Comparison of ENCODE assay signal across 8 cellular contexts in the genomic region with DNA sequence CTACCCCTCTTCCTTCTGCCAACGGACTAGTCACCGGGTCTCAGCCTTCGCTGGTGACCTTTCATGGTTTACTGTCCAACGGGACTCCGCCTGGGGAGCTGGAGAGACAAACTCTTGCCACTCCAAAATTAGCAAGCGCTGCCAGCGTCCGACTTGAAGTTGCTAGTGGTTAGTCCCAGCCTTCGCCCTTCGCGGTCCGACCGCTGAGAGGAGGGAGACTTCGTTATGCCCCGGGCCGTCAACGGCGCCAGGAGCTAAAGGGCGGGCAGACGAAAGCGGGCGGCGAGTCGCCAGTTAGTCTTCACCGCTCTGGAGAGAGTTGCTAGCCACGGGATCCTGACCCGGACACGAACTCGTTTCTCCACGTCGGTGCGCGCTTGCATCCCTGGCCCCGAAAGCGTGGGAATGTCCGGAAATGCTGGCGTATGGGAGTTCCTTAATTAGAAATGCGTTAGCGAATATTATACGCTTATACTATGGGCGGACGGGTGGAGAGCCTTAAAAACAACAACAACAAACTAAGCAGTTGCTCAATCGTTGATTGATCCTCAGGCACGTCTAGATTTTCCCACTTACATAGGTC. TPM values are rescaled to one million over a fixed set of nuclear protein-coding genes. Genes with fewer than 3 reads are reported as not detected.
A peak's percentile ranks its signal among the peaks of the same experiment; 100 is the strongest.
DNase-seq lines count a peak whose midpoint lies in the region; ATAC-seq and TF ChIP-seq lines count a peak whose summit lies in the region.

No MANE protein-coding gene starts in this region.

- ATAC-seq in HG02885 (IDR thresholded peaks at IDR 0.05; ENCODE audit: poor library complexity, unreplicated experiment), result peak; percentile 6
- no peak; the same call in 1 of the 2 replicates for ATAC-seq in PC-3
- peak; percentile 11 for ATAC-seq in activated naive CD8-positive, alpha-beta T cell treated with anti-CD3 and anti-CD28 coated beads, Interleukin-2, amount 10 ng/mL, durations not matched to agents 7 days and 5 days (ENCODE audit: low read depth)

- H3K4me1 Mint-ChIP-seq in activated naive CD8-positive, alpha-beta T cell treated with anti-CD3 and anti-CD28 coated beads, Interleukin-2, amount 10 ng/mL, durations not matched to agents 7 days and 5 days, result peaks cover 40% of the 10 kb centered on the region

- no peaks in the 10 kb centered on the region for H3K27me3 Mint-ChIP-seq in activated naive CD8-positive, alpha-beta T cell treated with anti-CD3 and anti-CD28 coated beads, Interleukin-2, amount 10 ng/mL, durations not matched to agents 7 days and 5 days

- CTCF ChIA-PET in PC-3 (lab: Charles Lee), result no interaction called here

- TF ChIP-seq CTCF in PC-3 (conservative IDR thresholded peaks at IDR 0.05; ENCODE audit: low read depth, low read length), result no peak

- peaks cover 52% of the 10 kb centered on the region for H4K20me1 ChIP-seq in PC-3 (ENCODE audit: low read length)

- H3K9ac ChIP-seq in PC-3 (ENCODE audit: low read length), result peak overlapping the region; percentile 97

- peaks cover 35% of the 10 kb centered on the region for H3K36me3 ChIP-seq in PC-3 (ENCODE audit: low read depth, low read length)

- H3K27ac Mint-ChIP-seq in activated naive CD8-positive, alpha-beta T cell treated with anti-CD3 and anti-CD28 coated beads, Interleukin-2, amount 10 ng/mL, durations not matched to agents 7 days and 5 days, result peak overlapping the region; percentile 93

- peak overlapping the region; percentile 92 for H3K4me3 ChIP-seq in PC-3 (ENCODE audit: low read length)

- DNase-seq in NCI-H526 (lab: John Stamatoyannopoulos, UW) (peak; percentile 46 to 48), NCI-H526 treated with DMSO at 0.1 percent for 48 hours (lab: John Stamatoyannopoulos, UW) (no peak), PC-3 (peak; percentile 21), cardiac septum (ENCODE audit: low spot score) (peak; percentile 79), posterior cingulate gyrus (peak in 7 of 10 donors; percentile 2 to 85 (median 16)), NCI-H187 treated with DMSO at 0.1 percent for 48 hours (lab: John Stamatoyannopoulos, UW) (no peak)
- DNase-seq in activated naive CD8-positive, alpha-beta T cell treated with anti-CD3 and anti-CD28 coated beads, Interleukin-2, amount 10 ng/mL, durations not matched to agents 7 days and 5 days, result peak; percentile 64

- H3K9me2 ChIP-seq in PC-3 (replicated peaks; ENCODE audit: low read length), result no peaks in the 10 kb centered on the region

- POLR2A ChIA-PET in PC-3 (lab: Charles Lee; ENCODE audit: unreplicated experiment), result no interaction called here
- POLR2A ChIA-PET in activated naive CD8-positive, alpha-beta T cell treated with anti-CD3 and anti-CD28 coated beads, Interleukin-2, amount 10 ng/mL, durations not matched to agents 7 days and 5 days (lab: Charles Lee), result interaction anchor here (0.9 to 2.2 kb wide), 10 partner anchors 9 to 165 kb away, joined by 3 to 86 read pairs (median 4); partner anchors contain the start of genes KPNA4 and TRIM59

- H3K9me3 Mint-ChIP-seq in activated naive CD8-positive, alpha-beta T cell treated with anti-CD3 and anti-CD28 coated beads, Interleukin-2, amount 10 ng/mL, durations not matched to agents 7 days and 5 days, result no peaks in the 10 kb centered on the region

- no peaks in the 10 kb centered on the region for H3F3A ChIP-seq in PC-3 (ENCODE audit: low read length, unreplicated experiment)

- intact Hi-C loops in PC-3 (cut with micrococcal nuclease), result no loop called here
- intact Hi-C loops in cardiac septum (cut with DNase I), result loop anchor here (10.0 kb wide), 1 partner anchor 565 kb away; the partner anchor contains the start of gene SCHIP1
- intact Hi-C loops in posterior cingulate gyrus (cut with DNase I), result no loop called here

- no peaks in the 10 kb centered on the region for H3K27me3 ChIP-seq in PC-3 (ENCODE audit: low read length)

- H3K79me2 ChIP-seq in PC-3 (ENCODE audit: low read length), result peaks cover 84% of the 10 kb centered on the region

- peak overlapping the region; percentile 95 for H3K4me2 ChIP-seq in PC-3 (ENCODE audit: low read length)

- BruUV-seq in PC-3 (replicated peaks; lab: Mats Ljungman, UMichigan), result no TSS peak

- peaks cover 30% of the 10 kb centered on the region for H3K4me1 ChIP-seq in PC-3 (ENCODE audit: insufficient read depth, low read length)

- H3K27ac ChIP-seq in PC-3 (ENCODE audit: low read length), result peak overlapping the region; percentile 93

- H2AFZ ChIP-seq in PC-3 (ENCODE audit: low read length), result peak overlapping the region; percentile 93; the same call in 1 of the 2 replicates

- H3K4me3 Mint-ChIP-seq in activated naive CD8-positive, alpha-beta T cell treated with anti-CD3 and anti-CD28 coated beads, Interleukin-2, amount 10 ng/mL, durations not matched to agents 7 days and 5 days, result peak overlapping the region; percentile 92

- no peaks in the 10 kb centered on the region for H3K9me3 ChIP-seq in PC-3 (ENCODE audit: low read length)

- H3K36me3 Mint-ChIP-seq in activated naive CD8-positive, alpha-beta T cell treated with anti-CD3 and anti-CD28 coated beads, Interleukin-2, amount 10 ng/mL, durations not matched to agents 7 days and 5 days, result peaks cover 40% of the 10 kb centered on the region

RNA-seq across cellular contexts. Expression of gene SMC4, which starts 0.7 kb away (rescaled TPM):
- 129 and 183 TPM in 2 replicates for total RNA-seq in PC-3 (2014; rRNA removed)
- total RNA-seq in activated naive CD8-positive, alpha-beta T cell treated with anti-CD3 and anti-CD28 coated beads, Interleukin-2, amount 10 ng/mL, durations not matched to agents 7 days and 5 days, result 100 to 1,000 TPM; 187 to 189 TPM
- 17.5 TPM for total RNA-seq in cardiac septum

RNA-seq across cellular contexts. Expression of gene IFT80, which starts 1.1 kb away (rescaled TPM):
- 9.1 and 9.3 TPM in 2 replicates for total RNA-seq in PC-3 (2014; rRNA removed)
- total RNA-seq in activated naive CD8-positive, alpha-beta T cell treated with anti-CD3 and anti-CD28 coated beads, Interleukin-2, amount 10 ng/mL, durations not matched to agents 7 days and 5 days, result 10 to 100 TPM; 27.9 to 29.2 TPM
- total RNA-seq in cardiac septum, result 10.7 TPM

RNA-seq across cellular contexts. Expression of gene TRIM59, which starts 49.4 kb away (rescaled TPM):
- total RNA-seq in PC-3 (2014; rRNA removed) (25.3 and 26.4 TPM in 2 replicates), cardiac septum (0.51 TPM)
- 10 to 100 TPM; 40.7 to 43.5 TPM for total RNA-seq in activated naive CD8-positive, alpha-beta T cell treated with anti-CD3 and anti-CD28 coated beads, Interleukin-2, amount 10 ng/mL, durations not matched to agents 7 days and 5 days

Comparison
In these comparisons a context has a peak if more than half of its experiments do, and no peak if none do; other contexts are left out.
1. DNase-seq: peak in NCI-H526 (2 of 2), PC-3 (single experiment), activated naive CD8-positive, alpha-beta T cell treated with anti-CD3 and anti-CD28 coated beads, Interleukin-2, amount 10 ng/mL, durations not matched to agents 7 days and 5 days (single experiment), cardiac septum (single experiment) and posterior cingulate gyrus (7 of 10); none in NCI-H526 treated with DMSO at 0.1 percent for 48 hours (single experiment) and NCI-H187 treated with DMSO at 0.1 percent for 48 hours (single experiment).
2. RNA of gene TRIM59, which starts 49.4 kb away (total RNA-seq): 40.7 to 43.5 TPM in activated naive CD8-positive, alpha-beta T cell treated with anti-CD3 and anti-CD28 coated beads, Interleukin-2, amount 10 ng/mL, durations not matched to agents 7 days and 5 days and 25.3 to 26.4 TPM in PC-3; 0.51 TPM in cardiac septum (single experiment); every median in the first group is over 10 times any median in the second.